Comparison of ENCODE assay signal across 17 cellular contexts in the genomic region with DNA sequence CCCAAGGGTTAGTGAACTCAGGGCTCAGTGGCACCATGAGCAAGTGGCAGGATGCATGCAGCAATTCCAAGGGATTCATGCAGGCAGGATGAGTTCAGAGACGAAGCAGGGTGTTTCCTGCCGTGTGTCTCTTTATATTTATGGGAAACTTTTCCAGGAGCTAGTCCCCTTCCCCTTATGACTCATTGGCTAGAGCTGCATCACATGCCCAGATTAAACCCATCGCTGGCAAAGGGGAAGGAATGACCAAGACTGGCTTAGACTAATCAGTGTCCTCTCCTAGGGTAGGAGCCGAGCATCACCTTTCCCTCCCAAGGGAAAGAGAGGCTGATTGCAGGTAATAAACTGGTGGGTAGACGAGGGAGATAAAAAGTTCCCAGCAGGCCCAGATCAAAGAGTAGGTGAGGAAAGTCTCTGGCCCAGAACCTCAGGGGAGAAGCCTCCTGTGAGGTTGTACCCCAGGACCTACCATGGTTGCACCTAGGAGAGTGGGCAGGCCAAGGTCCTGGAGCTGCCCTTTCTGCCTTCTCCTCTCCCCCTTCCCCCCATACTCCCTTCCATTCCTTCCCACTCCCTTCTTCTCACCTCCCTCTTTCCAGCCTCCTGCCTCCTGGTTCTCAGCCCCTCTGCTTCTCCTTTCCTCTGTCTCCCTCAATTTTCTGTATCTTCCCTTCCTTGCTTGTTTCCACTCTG.
DNase-seq lines count a peak whose midpoint lies in the region; ATAC-seq, FAIRE-seq and TF ChIP-seq lines count a peak whose summit lies in the region.
"Had no signal": no experiment of that assay in that cellular context is flagged by ENCODE, and none has a peak within 500 bp of the region (broad histone marks: within the 10 kb centered on the region; RNA-seq: fewer than 3 reads in every experiment).

No MANE protein-coding gene starts in this region.

- H3K18ac ChIP-seq in IMR-90 (ENCODE audit: low read depth, low read length) (no peak overlapping the region), H1 (ENCODE audit: extremely low read depth, low read length) (no peak overlapping the region), trophoblast cell (ENCODE audit: low read length) (no peak overlapping the region)

- H2BK20ac ChIP-seq in IMR-90 (ENCODE audit: low read depth, low read length) (no peak overlapping the region; the same call in 1 of the 2 replicates), H1 (ENCODE audit: low read length) (no peak overlapping the region)

- peak; percentile 13 for DNase-seq in ACHN
- no peak for DNase-seq in IMR-90
- DNase-seq in H1 (ENCODE audit: low read depth in 1 of 2, low spot score in 2 of 2) = peak in 1 of 2 experiments; percentile 34
- DNase-seq in trophoblast cell = no peak
- DNase-seq in GM23338 (ENCODE audit: low spot score) = no peak
- DNase-seq in effector CD8-positive, alpha-beta T cell (lab: John Stamatoyannopoulos, UW) = no peak
- DNase-seq: CD4-positive, alpha-beta T cell; DMS79 treated with DMSO at 0.1 percent for 48 hours; NCI-H1417; NCI-H1930; NCI-H2171 treated with DMSO at 0.1 percent for 48 hours; RPMI8226 had no signal

- H3K4me3 ChIP-seq in IMR-90 (ENCODE audit: insufficient read depth, low read depth, low read length) (no peak overlapping the region), H1 (ENCODE audit: extremely low read depth in 1 of 4, insufficient read depth in 2 of 4, low read depth in 3 of 4, low read length in 4 of 4) (no peak overlapping the region), trophoblast cell (ENCODE audit: low read depth, low read length) (no peak overlapping the region), GM23338 (no peak overlapping the region)
- H3K4me3 ChIP-seq: SJSA1 had no signal

- no peak overlapping the region; the same call in 1 of the 2 replicates for H3K23ac ChIP-seq in IMR-90 (ENCODE audit: low read depth, low read length)
- H3K23ac ChIP-seq in H1 (ENCODE audit: insufficient read length) = no peak overlapping the region
- H3K23ac ChIP-seq in trophoblast cell (ENCODE audit: low read length) = no peak overlapping the region

- H3K9ac ChIP-seq in IMR-90 (ENCODE audit: low read depth, low read length) (no peak overlapping the region), H1 (replicated peaks in 1 of 4; ENCODE audit: extremely low read depth in 1 of 4, low read depth in 3 of 4, low read length in 3 of 4) (no peak overlapping the region), trophoblast cell (ENCODE audit: low read length) (no peak overlapping the region)

- no peak overlapping the region for H3K4me3 Mint-ChIP-seq in GM23338
- H3K4me3 Mint-ChIP-seq: CD4-positive, alpha-beta T cell had no signal

- no peaks in the 10 kb centered on the region for H3K27me3 Mint-ChIP-seq in GM23338 (ENCODE audit: insufficient read depth, low read depth, poor library complexity)
- H3K27me3 Mint-ChIP-seq: CD4-positive, alpha-beta T cell had no signal

- H4K20me1 ChIP-seq in IMR-90 (ENCODE audit: insufficient read depth, low read length) = no peaks in the 10 kb centered on the region
- no peaks in the 10 kb centered on the region for H4K20me1 ChIP-seq in H1 (replicated peaks in 1 of 2; ENCODE audit: control insufficient read depth in 1 of 2, insufficient read depth in 2 of 2, low read length in 2 of 2)
- H4K20me1 ChIP-seq in GM23338 (replicated peaks; ENCODE audit: insufficient read depth) = no peaks in the 10 kb centered on the region

- peak overlapping the region; percentile 49; the same call in 1 of the 2 replicates for H3K14ac ChIP-seq in IMR-90 (replicated peaks; ENCODE audit: low read depth, low read length)
- H3K14ac ChIP-seq in H1 (ENCODE audit: insufficient read length) = no peak overlapping the region
- no peak overlapping the region for H3K14ac ChIP-seq in trophoblast cell (ENCODE audit: low read length)

- H3K9me3 Mint-ChIP-seq in GM23338 = no peaks in the 10 kb centered on the region
- H3K9me3 Mint-ChIP-seq: CD4-positive, alpha-beta T cell had no signal

- no peak for TF ChIP-seq EP300 in H1 (IDR thresholded peaks at IDR 0.05; ENCODE audit: borderline replicate concordance in 1 of 2, low read depth in 2 of 2, low read length in 2 of 2)

- H4K91ac ChIP-seq in IMR-90 (ENCODE audit: insufficient read depth, low read depth, low read length) (no peak overlapping the region), H1 (replicated peaks; ENCODE audit: insufficient read length, low read length) (no peak overlapping the region), trophoblast cell (ENCODE audit: low read depth, low read length) (peak overlapping the region; percentile 39)

- CTCF ChIA-PET in IMR-90 (lab: Yijun Ruan, JAX) = no interaction called here
- CTCF ChIA-PET in H1 (lab: Charles Lee; ENCODE audit: partially characterized antibody) = no interaction called here

- no peak for FAIRE-seq in H1 (lab: Jason Lieb, UNC)
- FAIRE-seq: H54, HepG2 had no signal

- POLR2A ChIA-PET in IMR-90 (lab: Charles Lee; ENCODE audit: unreplicated experiment) = no interaction called here
- POLR2A ChIA-PET in H1 (lab: Charles Lee; ENCODE audit: partially characterized antibody) = no interaction called here

- H3K9me1 ChIP-seq in IMR-90 (ENCODE audit: insufficient read depth, low read length) = peaks cover 6% of the 10 kb centered on the region; the same call in 1 of the 2 replicates

- H2BK120ac ChIP-seq in IMR-90 (ENCODE audit: low read depth, low read length) (no peak overlapping the region), H1 (replicated peaks; ENCODE audit: low read depth, low read length) (no peak overlapping the region), trophoblast cell (ENCODE audit: insufficient read depth, low read length, poor library complexity) (no peak overlapping the region)

- peak overlapping the region; percentile 54; the same call in 1 of the 2 replicates for H2AK5ac ChIP-seq in IMR-90 (ENCODE audit: low read depth, low read length)
- no peak overlapping the region for H2AK5ac ChIP-seq in H1 (ENCODE audit: low read depth, low read length)
- H2AK5ac ChIP-seq in trophoblast cell (ENCODE audit: low read length) = no peak overlapping the region

- H3K79me1 ChIP-seq in IMR-90 (ENCODE audit: low read depth in 1 of 2, low read length in 2 of 2) = no peaks in the 10 kb centered on the region
- H3K79me1 ChIP-seq in H1 (ENCODE audit: low read depth, low read length) = no peaks in the 10 kb centered on the region; the same call in 1 of the 2 replicates
- H3K79me1 ChIP-seq in trophoblast cell (ENCODE audit: low read length) = peaks cover 3% of the 10 kb centered on the region

- H3K4ac ChIP-seq in IMR-90 (ENCODE audit: low read depth, low read length) (peak overlapping the region; percentile 23), H1 (replicated peaks; ENCODE audit: insufficient read length, low read depth, low read length) (no peak overlapping the region), trophoblast cell (ENCODE audit: low read depth, low read length) (no peak overlapping the region)

- peaks cover 3% of the 10 kb centered on the region for H3K4me1 Mint-ChIP-seq in GM23338

- H3K4me1 ChIP-seq in IMR-90 (ENCODE audit: control insufficient read depth, insufficient read depth, low read length) (peaks cover 6% of the 10 kb centered on the region), H1 (replicated peaks in 1 of 4; ENCODE audit: control insufficient read depth in 3 of 4, insufficient read depth in 4 of 4, low read length in 3 of 4) (peaks cover 0 to 3% (median under 1%) of the 10 kb centered on the region in 4 experiments; a peak in 2 of 7 replicates), trophoblast cell (ENCODE audit: control insufficient read depth in 1 of 2, insufficient read depth in 2 of 2, low read length in 2 of 2) (peaks cover 0 to 5% of the 10 kb centered on the region in 2 experiments), GM23338 (ENCODE audit: insufficient read depth) (no peaks in the 10 kb centered on the region)
- H3K4me1 ChIP-seq: SJSA1 had no signal

- no peak overlapping the region for H3K27ac ChIP-seq in IMR-90 (ENCODE audit: insufficient read depth, low read length)
- H3K27ac ChIP-seq in H1 (ENCODE audit: low read depth, low read length) = no peak overlapping the region
- no peak overlapping the region for H3K27ac ChIP-seq in trophoblast cell (ENCODE audit: low read depth, low read length)
- no peak overlapping the region for H3K27ac ChIP-seq in GM23338 (ENCODE audit: low read depth)
- H3K27ac ChIP-seq: SJSA1 had no signal

- H4K5ac ChIP-seq in IMR-90 (ENCODE audit: low read depth, low read length) (no peak overlapping the region), H1 (ENCODE audit: insufficient read length, low read depth, low read length) (no peak overlapping the region)

- H3K9me2 ChIP-seq in GM23338 (ENCODE audit: insufficient read depth) = 0 out of 2 replicates have a peak, but pooled peaks cover 3% of the 10 kb centered on the region

- intact Hi-C loops in IMR-90 (cut with micrococcal nuclease) = no loop called here

- H3K36me3 Mint-ChIP-seq in GM23338 (ENCODE audit: low read depth) = no peaks in the 10 kb centered on the region

- TF ChIP-seq RAD21 in IMR-90 (IDR thresholded peaks at IDR 0.05; ENCODE audit: low read length) (no peak), H1 (IDR thresholded peaks at IDR 0.05 in 1 of 2, conservative IDR thresholded peaks at IDR 0.05 in 1 of 2; ENCODE audit: low read depth in 2 of 2, low read length in 2 of 2) (no peak)

- no peak for ATAC-seq in IMR-90 (ENCODE audit: low read depth)
- no peak for ATAC-seq in HG02973 (IDR thresholded peaks at IDR 0.05; ENCODE audit: unreplicated experiment)
- ATAC-seq in GM23338 = no peak
- ATAC-seq in HG03196 (IDR thresholded peaks at IDR 0.05; ENCODE audit: unreplicated experiment) = no peak
- ATAC-seq: HepG2 had no signal

- no CpG with 5 or more reads among the region's 5 CpGs for WGBS in IMR-90 (ENCODE audit: extremely low coverage in 2 of 2, insufficient read length in 1 of 2), 2 experiments
- WGBS in H1 (ENCODE audit: extremely low coverage in 1 of 2, insufficient coverage in 1 of 2, insufficient read length in 1 of 2, insufficient replicate concordance in 2 of 2, low coverage in 1 of 2, low lambda C conversion rate in 2 of 2, missing lambda C conversion rate in 1 of 2), 2 experiments = 87% methylated on average over 5 of the region's 5 CpGs; no CpG with 5 or more reads in 1 of the 2 experiments
- no CpG with 5 or more reads among the region's 5 CpGs for WGBS in trophoblast cell (ENCODE audit: extremely low coverage, insufficient coverage, insufficient read length)

- TF ChIP-seq CTCF in IMR-90 (conservative IDR thresholded peaks at IDR 0.05; ENCODE audit: low read depth, low read length) = no peak
- no peak for TF ChIP-seq CTCF in H1 (IDR thresholded peaks at IDR 0.05; ENCODE audit: control extremely low read depth in 1 of 3, insufficient read depth in 1 of 3, low read depth in 1 of 3, low read length in 3 of 3)
- TF ChIP-seq CTCF in GM23338 (conservative IDR thresholded peaks at IDR 0.05; ENCODE audit: low read depth in 2 of 2) = no peak

- H2AFZ ChIP-seq in IMR-90 (replicated peaks; ENCODE audit: low read length, poor library complexity) (no peak overlapping the region), H1 (ENCODE audit: low read length) (no peak overlapping the region), trophoblast cell (ENCODE audit: insufficient read depth, low read length, poor library complexity) (no peak overlapping the region), GM23338 (no peak overlapping the region)

- no peak overlapping the region for H2BK5ac ChIP-seq in IMR-90 (ENCODE audit: low read depth, low read length, poor library complexity, severe bottlenecking)
- H2BK5ac ChIP-seq in H1 (ENCODE audit: low read depth, low read length) = no peak overlapping the region; the same call in 1 of the 2 replicates
- no peak overlapping the region for H2BK5ac ChIP-seq in trophoblast cell (ENCODE audit: low read depth, low read length, poor library complexity)

- no peak overlapping the region for H2BK12ac ChIP-seq in H1 (ENCODE audit: low read depth, low read length)
- no peak overlapping the region for H2BK12ac ChIP-seq in trophoblast cell (ENCODE audit: low read length)

- H3K4me2 ChIP-seq in IMR-90 (ENCODE audit: low read depth, low read length) (no peak overlapping the region), H1 (ENCODE audit: insufficient read depth in 1 of 2, low read depth in 2 of 2, low read length in 2 of 2) (no peak overlapping the region), trophoblast cell (ENCODE audit: low read length) (no peak overlapping the region), GM23338 (no peak overlapping the region)

- TF ChIP-seq POLR2A in IMR-90 (IDR thresholded peaks at IDR 0.05; ENCODE audit: low read depth, low read length) (no peak), H1 (IDR thresholded peaks at IDR 0.05; ENCODE audit: control extremely low read depth in 1 of 2, low read depth in 2 of 2, low read length in 2 of 2) (no peak)

- H3K9me3 ChIP-seq in IMR-90 (ENCODE audit: control insufficient read depth, insufficient read depth, low read length) = no peaks in the 10 kb centered on the region
- H3K9me3 ChIP-seq in H1 (ENCODE audit: insufficient read depth in 2 of 2, low read depth in 1 of 2, low read length in 1 of 2) = no peaks in the 10 kb centered on the region
- H3K9me3 ChIP-seq in trophoblast cell (ENCODE audit: insufficient read depth, low read depth, low read length) = no peaks in the 10 kb centered on the region
- H3K9me3 ChIP-seq: SJSA1 had no signal

- H4K8ac ChIP-seq in IMR-90 (ENCODE audit: low read depth in 2 of 2, low read length in 2 of 2) (no peak overlapping the region), H1 (ENCODE audit: extremely low read depth, insufficient read depth, low read length) (no peak overlapping the region), trophoblast cell (ENCODE audit: low read depth, low read length) (no peak overlapping the region)

- H3K23me2 ChIP-seq in H1 (ENCODE audit: low read depth, low read length) = no peaks in the 10 kb centered on the region

- in situ Hi-C loops in ACHN (cut with HindIII; ENCODE audit: low pct_ligation_motif_present, low pct_unique_long_range_greater_than_20kb, low sequenced_read_pairs) = no loop called here
- in situ Hi-C loops in IMR-90 (cut with MboI; ENCODE audit: low sequenced_read_pairs) = no loop called here

- no peak overlapping the region for H2AK9ac ChIP-seq in IMR-90 (replicated peaks; ENCODE audit: low read depth, low read length, poor library complexity)

- no peak overlapping the region for H4K12ac ChIP-seq in trophoblast cell (ENCODE audit: low read depth, low read length)

- no peak overlapping the region for H3K27ac Mint-ChIP-seq in GM23338
- H3K27ac Mint-ChIP-seq: CD4-positive, alpha-beta T cell had no signal

- dilution Hi-C loops in IMR-90 (cut with HindIII; ENCODE audit: low sequenced_read_pairs, unreplicated experiment) = no loop called here

- H3K36me3 ChIP-seq in IMR-90 (ENCODE audit: control insufficient read depth, insufficient read depth, low read length) (no peaks in the 10 kb centered on the region), H1 (ENCODE audit: control insufficient read depth in 2 of 4, insufficient read depth in 4 of 4, low read length in 3 of 4) (no peaks in the 10 kb centered on the region), trophoblast cell (ENCODE audit: control insufficient read depth in 1 of 2, insufficient read depth in 2 of 2, low read length in 2 of 2) (no peaks in the 10 kb centered on the region), GM23338 (ENCODE audit: insufficient read depth) (no peaks in the 10 kb centered on the region)
- H3K36me3 ChIP-seq: SJSA1 had no signal

- H3K27me3 ChIP-seq in IMR-90 (ENCODE audit: control insufficient read depth, insufficient read depth, low read length) = peaks cover 7% of the 10 kb centered on the region
- H3K27me3 ChIP-seq in H1 (replicated peaks in 1 of 4; ENCODE audit: control insufficient read depth in 3 of 4, extremely low read depth in 1 of 4, insufficient read depth in 3 of 4, low read length in 3 of 4) = no peaks in the 10 kb centered on the region
- H3K27me3 ChIP-seq in trophoblast cell (ENCODE audit: insufficient read depth, low read length) = no peaks in the 10 kb centered on the region
- no peaks in the 10 kb centered on the region for H3K27me3 ChIP-seq in GM23338 (ENCODE audit: insufficient read depth)
- H3K27me3 ChIP-seq: SJSA1 had no signal

- H3K79me2 ChIP-seq in H1 (ENCODE audit: control insufficient read depth in 1 of 2, insufficient read depth in 2 of 2, low read length in 2 of 2) = no peaks in the 10 kb centered on the region
- no peaks in the 10 kb centered on the region for H3K79me2 ChIP-seq in trophoblast cell (ENCODE audit: control insufficient read depth, insufficient read depth, low read length, poor library complexity)
- H3K79me2 ChIP-seq in GM23338 (replicated peaks; ENCODE audit: insufficient read depth) = no peaks in the 10 kb centered on the region

- H3K56ac ChIP-seq in IMR-90 (ENCODE audit: extremely low read depth, insufficient read depth, low read length) (no peak overlapping the region), H1 (replicated peaks; ENCODE audit: insufficient read length, low read depth, low read length) (no peak overlapping the region)

- no peak overlapping the region for H2BK15ac ChIP-seq in IMR-90 (ENCODE audit: low read depth, low read length)
- 0 out of 2 replicates have a peak overlapping the region, but pooled peaks have one; percentile 25 for H2BK15ac ChIP-seq in H1 (ENCODE audit: low read length)

- H3F3A ChIP-seq in GM23338 (replicated peaks; ENCODE audit: low read depth) = no peaks in the 10 kb centered on the region

- BruUV-seq in IMR-90 (replicated peaks; lab: Mats Ljungman, UMichigan) = no TSS peak
